22 cellular contexts compared by ENCODE assay signal in the genomic region with DNA sequence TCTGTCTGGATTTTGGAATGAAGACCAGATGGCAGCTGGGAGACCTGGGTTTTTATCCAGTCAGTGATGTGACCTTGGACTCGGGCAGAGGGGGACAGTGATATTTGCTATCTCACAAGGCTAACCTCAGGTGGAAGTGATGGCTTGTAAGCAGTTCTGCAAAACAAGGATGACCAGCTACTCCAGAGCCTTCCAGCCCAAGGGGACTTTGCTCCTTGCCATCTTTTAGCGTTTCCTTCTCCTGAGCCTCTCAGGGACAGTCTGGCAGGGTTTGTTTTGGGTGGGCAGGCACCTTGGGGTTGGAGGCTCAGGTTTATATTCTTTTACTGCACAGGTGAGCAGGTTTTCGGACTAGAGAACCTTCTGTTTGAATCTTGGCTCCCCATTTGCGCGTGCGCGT. TPM values are rescaled to one million over a fixed set of nuclear protein-coding genes. Genes with fewer than 3 reads are reported as not detected.
DNase-seq lines count a peak whose midpoint lies in the region; ATAC-seq, FAIRE-seq and TF ChIP-seq lines count a peak whose summit lies in the region.
"Had no signal": no experiment of that assay in that cellular context is flagged by ENCODE, and none has a peak within 500 bp of the region (broad histone marks: within the 10 kb centered on the region; RNA-seq: fewer than 3 reads in every experiment).

No MANE protein-coding gene starts in this region.

- 31 to 71% (median 49%) methylated on average over 7 of the region's 7 CpGs for WGBS in small intestine, 3 donors
- no CpG with 5 or more reads among the region's 7 CpGs for WGBS in trophoblast cell (ENCODE audit: extremely low coverage, insufficient coverage, insufficient read length)

- H3K27ac ChIP-seq in small intestine (ENCODE audit: low read depth in 1 of 2, low read length in 1 of 2) (no peak overlapping the region), trophoblast cell (ENCODE audit: low read depth, low read length) (no peak overlapping the region)
- H3K27ac ChIP-seq: 22Rv1, A549, C4-2B, GM23248 had no signal

- ATAC-seq in mucosa of descending colon, result peak; percentile 56
- ATAC-seq: A549, HepG2 had no signal

- H4K8ac ChIP-seq in trophoblast cell (ENCODE audit: low read depth, low read length), result no peak overlapping the region

- intact Hi-C loops in mucosa of descending colon (cut with DNase I, micrococcal nuclease), result no loop called here

- no peak overlapping the region for H2AK5ac ChIP-seq in trophoblast cell (ENCODE audit: low read length)

- H4K12ac ChIP-seq in trophoblast cell (ENCODE audit: low read depth, low read length), result no peak overlapping the region

- TF ChIP-seq CTCF in mucosa of descending colon (IDR thresholded peaks at IDR 0.05), result no peak

- no peak overlapping the region for H3K4ac ChIP-seq in trophoblast cell (ENCODE audit: low read depth, low read length)

- DNase-seq in NCI-H82 (lab: John Stamatoyannopoulos, UW), result peak; percentile 13
- no peak for DNase-seq in NCI-H82 treated with DMSO at 0.1 percent for 48 hours (lab: John Stamatoyannopoulos, UW; ENCODE audit: unreplicated experiment)
- peak in 1 of 3 donors; percentile 44 for DNase-seq in mucosa of descending colon
- DNase-seq in small intestine, result peak; percentile 49
- no peak for DNase-seq in SHP77 (lab: John Stamatoyannopoulos, UW)
- DNase-seq in trophoblast cell, result no peak
- DNase-seq in activated naive CD4-positive, alpha-beta T cell treated with anti-CD3 and anti-CD28 coated beads, Interleukin-2, amount 50 U/mL, for 16 hours, result no peak
- DNase-seq: AML-193; Caco-2; CD4-positive, alpha-beta T cell; GM23248; HCEC 1CT; HFFc6 had no signal

- no peak overlapping the region for H3K14ac ChIP-seq in trophoblast cell (ENCODE audit: low read length)

- no peak overlapping the region for H3K9ac ChIP-seq in trophoblast cell (ENCODE audit: low read length)
- H3K9ac ChIP-seq: GM23248 had no signal

- no peaks in the 10 kb centered on the region for H3K79me1 ChIP-seq in trophoblast cell (ENCODE audit: low read length)

- no peak overlapping the region for H3K4me2 ChIP-seq in trophoblast cell (ENCODE audit: low read length)
- H3K4me2 ChIP-seq: A549 had no signal

- no peak for FAIRE-seq in small intestine (lab: Jason Lieb, UNC)
- FAIRE-seq: A549, D721Med, G401.6, GM12891, GM19239, H54, HepG2 had no signal

- H3K36me3 ChIP-seq in mucosa of descending colon (ENCODE audit: low read depth) (no peaks in the 10 kb centered on the region), small intestine (ENCODE audit: control insufficient read depth in 2 of 2, insufficient read depth in 2 of 2, low read length in 2 of 2) (no peaks in the 10 kb centered on the region), trophoblast cell (ENCODE audit: control insufficient read depth in 1 of 2, insufficient read depth in 2 of 2, low read length in 2 of 2) (no peaks in the 10 kb centered on the region)

- H3K27me3 ChIP-seq in small intestine (ENCODE audit: control insufficient read depth in 2 of 2, insufficient read depth in 2 of 2, low read length in 2 of 2) (no peaks in the 10 kb centered on the region), trophoblast cell (ENCODE audit: insufficient read depth, low read length) (no peaks in the 10 kb centered on the region)

- no peak overlapping the region for H3K23ac ChIP-seq in trophoblast cell (ENCODE audit: low read length)

- H2AFZ ChIP-seq in trophoblast cell (ENCODE audit: insufficient read depth, low read length, poor library complexity), result no peak overlapping the region
- H2AFZ ChIP-seq: GM23248 had no signal

- H3K4me1 ChIP-seq in mucosa of descending colon (ENCODE audit: low read depth) (peaks cover 12% of the 10 kb centered on the region), small intestine (ENCODE audit: control insufficient read depth in 2 of 2, insufficient read depth in 1 of 2, low read depth in 1 of 2, low read length in 1 of 2) (no peaks in the 10 kb centered on the region), trophoblast cell (ENCODE audit: control insufficient read depth in 1 of 2, insufficient read depth in 2 of 2, low read length in 2 of 2) (no peaks in the 10 kb centered on the region)
- H3K4me1 ChIP-seq: A549, Caco-2 had no signal

- no peak overlapping the region for H4K91ac ChIP-seq in trophoblast cell (ENCODE audit: low read depth, low read length)

- no peaks in the 10 kb centered on the region for H3K9me3 ChIP-seq in mucosa of descending colon
- H3K9me3 ChIP-seq in small intestine (ENCODE audit: control insufficient read depth, low read depth), result no peaks in the 10 kb centered on the region
- no peaks in the 10 kb centered on the region for H3K9me3 ChIP-seq in trophoblast cell (ENCODE audit: insufficient read depth, low read depth, low read length)
- H3K9me3 ChIP-seq: A549, Caco-2 had no signal

- H3K79me2 ChIP-seq in trophoblast cell (ENCODE audit: control insufficient read depth, insufficient read depth, low read length, poor library complexity), result no peaks in the 10 kb centered on the region

- no peak overlapping the region for H3K18ac ChIP-seq in trophoblast cell (ENCODE audit: low read length)

- no peak overlapping the region for H2BK5ac ChIP-seq in trophoblast cell (ENCODE audit: low read depth, low read length, poor library complexity)

- H3K4me3 ChIP-seq in mucosa of descending colon (no peak overlapping the region), small intestine (ENCODE audit: low read depth in 1 of 2, low read length in 2 of 2) (no peak overlapping the region), trophoblast cell (ENCODE audit: low read depth, low read length) (no peak overlapping the region)
- H3K4me3 ChIP-seq: A549, GM23248 had no signal

- H2BK12ac ChIP-seq in trophoblast cell (ENCODE audit: low read length), result no peak overlapping the region

- H2BK120ac ChIP-seq in trophoblast cell (ENCODE audit: insufficient read depth, low read length, poor library complexity), result no peak overlapping the region

RNA-seq across cellular contexts. Expression of a gene that starts 9.5 kb away (rescaled TPM):
- total RNA-seq in mucosa of descending colon, result 1 to 10 TPM; 2.9 to 5.3 (median 3.4) TPM
- polyA plus RNA-seq in small intestine, result 1 to 10 TPM; 1.3 to 2.2 (median 1.4) TPM
- 0.17 and 0.21 TPM in 2 replicates for polyA plus RNA-seq in trophoblast cell (2013)

RNA-seq across cellular contexts. Expression of a gene that starts 17.5 kb away (rescaled TPM):
- total RNA-seq in mucosa of descending colon, result 10 to 100 TPM; 16.2 to 21.6 (median 16.3) TPM
- polyA plus RNA-seq in small intestine, result 1 to 10 TPM; 4.3 to 9.4 (median 6.0) TPM
- 4.8 and 5.0 TPM in 2 replicates for polyA plus RNA-seq in trophoblast cell (2013)

RNA-seq across cellular contexts. Expression of a gene that starts 49.6 kb away (rescaled TPM):
- total RNA-seq in mucosa of descending colon, result 1 to 10 TPM; 5.0 to 8.5 (median 7.6) TPM
- 1 to 10 TPM in 2 of 3 donors, under 1 TPM in 1; 0.54 to 2.2 (median 2.1) TPM for polyA plus RNA-seq in small intestine
- 1.1 and 1.2 TPM in 2 replicates for polyA plus RNA-seq in trophoblast cell (2013)

Comparison
In these comparisons a context has a peak if more than half of its experiments do, and no peak if none do; other contexts are left out.
1. DNase-seq: peak in NCI-H82 (single experiment) and small intestine (single experiment); none in NCI-H82 treated with DMSO at 0.1 percent for 48 hours (single experiment), SHP77 (0 of 2), trophoblast cell (0 of 2) and activated naive CD4-positive, alpha-beta T cell treated with anti-CD3 and anti-CD28 coated beads, Interleukin-2, amount 50 U/mL, for 16 hours (single experiment).